26 cellular contexts compared by ENCODE assay signal in genomic region chr1:145688924-145689323, GRCh38. TPM values are rescaled to one million over a fixed set of nuclear protein-coding genes. Genes with fewer than 3 reads are reported as not detected.
A peak's percentile ranks its signal among the peaks of the same experiment; 100 is the strongest.
DNase-seq lines count a peak whose midpoint lies in the region; ATAC-seq and TF ChIP-seq lines count a peak whose summit lies in the region.
"Had no signal": no experiment of that assay in that cellular context is flagged by ENCODE, and none has a peak within 500 bp of the region (broad histone marks: within the 10 kb centered on the region; RNA-seq: fewer than 3 reads in every experiment).

No MANE protein-coding gene starts in this region.

- H3K27me3 ChIP-seq in CD8-positive, alpha-beta T cell (ENCODE audit: insufficient read depth, low read length) = no peaks in the 10 kb centered on the region
- H3K27me3 ChIP-seq in adrenal gland (no peaks in the 10 kb centered on the region), psoas muscle (ENCODE audit: insufficient read depth in 3 of 3, low read length in 2 of 3) (no peaks in the 10 kb centered on the region)
- H3K27me3 ChIP-seq: SJSA1 had no signal

- DNase-seq in activated CD8-positive, alpha-beta memory T cell treated with anti-CD3 and anti-CD28 coated beads, Interleukin-2, amount 10 ng/mL, durations not matched to agents 7 days and 5 days = no peak
- no peak for DNase-seq in activated CD8-positive, alpha-beta memory T cell treated with anti-CD3 and anti-CD28 coated beads, Interleukin-2, amount 50 U/mL, for 48 hours
- no peak for DNase-seq in CD8-positive, alpha-beta T cell
- DNase-seq in T-helper 17 cell (no peak), natural killer cell (no peak), adrenal gland (no peak), psoas muscle (no peak)
- DNase-seq: Caco-2, GOT3, HCEC 1CT, Karpas-422, NCI-H1092, NCI-H1436, NCI-H187, NCI-H2081 treated with DMSO at 0.1 percent for 48 hours, NCI-H2171, NCI-H226, NCI-H510A treated with DMSO at 0.1 percent for 48 hours, NCI-H748 treated with DMSO at 0.1 percent for 48 hours, PC-3, Right ventricle myocardium superior had no signal

- CTCF ChIA-PET in activated CD8-positive, alpha-beta memory T cell treated with anti-CD3 and anti-CD28 coated beads, Interleukin-2, amount 10 ng/mL, durations not matched to agents 7 days and 5 days (lab: Charles Lee) = interaction anchor here (1.2 to 2.5 kb wide), 4 partner anchors 14 to 157 kb away, joined by 3 to 15 read pairs (median 4); partner anchors contain the start of genes CD160 and NUDT17
- CTCF ChIA-PET in CD8-positive, alpha-beta T cell (lab: Charles Lee) = interaction anchor here (1.1 kb wide), 1 partner anchor 32 kb away, joined by 3 read pairs; no protein-coding TSS in a partner anchor

- H3K36me3 Mint-ChIP-seq in activated CD8-positive, alpha-beta memory T cell treated with anti-CD3 and anti-CD28 coated beads, Interleukin-2, amount 10 ng/mL, durations not matched to agents 7 days and 5 days = peaks cover 5% of the 10 kb centered on the region
- no peaks in the 10 kb centered on the region for H3K36me3 Mint-ChIP-seq in CD8-positive, alpha-beta T cell
- H3K36me3 Mint-ChIP-seq in T-helper 17 cell (ENCODE audit: low read depth) (no peaks in the 10 kb centered on the region), natural killer cell (no peaks in the 10 kb centered on the region)

- no peak for TF ChIP-seq POLR2A in adrenal gland (IDR thresholded peaks at IDR 0.05)

- no peak overlapping the region for H3K4me3 Mint-ChIP-seq in activated CD8-positive, alpha-beta memory T cell treated with anti-CD3 and anti-CD28 coated beads, Interleukin-2, amount 10 ng/mL, durations not matched to agents 7 days and 5 days
- no peak overlapping the region for H3K4me3 Mint-ChIP-seq in CD8-positive, alpha-beta T cell
- no peak overlapping the region for H3K4me3 Mint-ChIP-seq in T-helper 17 cell
- peak overlapping the region; percentile 78 for H3K4me3 Mint-ChIP-seq in natural killer cell

- intact Hi-C loops in CD8-positive, alpha-beta T cell (cut with DNase I, micrococcal nuclease) = no loop called here
- intact Hi-C loops in natural killer cell (cut with micrococcal nuclease) = no loop called here
- intact Hi-C loops in adrenal gland (cut with DNase I) = no loop called here
- intact Hi-C loops in psoas muscle (cut with DNase I) = no loop called here

- H3K36me3 ChIP-seq in CD8-positive, alpha-beta T cell (ENCODE audit: insufficient read depth, low read length) = no peaks in the 10 kb centered on the region
- H3K36me3 ChIP-seq in adrenal gland (replicated peaks in 1 of 2) = no peaks in the 10 kb centered on the region
- no peaks in the 10 kb centered on the region for H3K36me3 ChIP-seq in psoas muscle (ENCODE audit: insufficient read depth in 1 of 2, low read depth in 1 of 2)
- H3K36me3 ChIP-seq: SJSA1 had no signal

- H3K9me3 Mint-ChIP-seq in activated CD8-positive, alpha-beta memory T cell treated with anti-CD3 and anti-CD28 coated beads, Interleukin-2, amount 10 ng/mL, durations not matched to agents 7 days and 5 days (ENCODE audit: low read depth) = no peaks in the 10 kb centered on the region
- H3K9me3 Mint-ChIP-seq in CD8-positive, alpha-beta T cell = no peaks in the 10 kb centered on the region
- H3K9me3 Mint-ChIP-seq in natural killer cell = no peaks in the 10 kb centered on the region
- H3K9me3 Mint-ChIP-seq: IgD-negative memory B cell had no signal

- WGBS in adrenal gland, 4 donors = 88 to 100% (median 92%) methylated on average over 2 to 6 of the region's 6 CpGs
- whole genome bisulfite sequencing in psoas muscle, 3 donors = 93 to 95% (median 94%) methylated on average over 6 of the region's 6 CpGs

- no peak for ATAC-seq in activated CD8-positive, alpha-beta memory T cell treated with anti-CD3 and anti-CD28 coated beads, Interleukin-2, amount 10 ng/mL, durations not matched to agents 7 days and 5 days
- ATAC-seq in CD8-positive, alpha-beta T cell = no peak
- ATAC-seq in T-helper 17 cell = no peak
- ATAC-seq in natural killer cell = no peak
- ATAC-seq in psoas muscle = no peak
- ATAC-seq in HG03565 (IDR thresholded peaks at IDR 0.05; ENCODE audit: unreplicated experiment) = no peak
- ATAC-seq: PC-3 had no signal

- no peak overlapping the region for H3K27ac ChIP-seq in CD8-positive, alpha-beta T cell (ENCODE audit: low read depth, low read length)
- H3K27ac ChIP-seq in adrenal gland (no peak overlapping the region), psoas muscle (no peak overlapping the region)
- H3K27ac ChIP-seq: SJSA1 had no signal

- POLR2A ChIA-PET in CD8-positive, alpha-beta T cell (lab: Charles Lee) = no interaction called here

- H3K9me3 ChIP-seq in CD8-positive, alpha-beta T cell (ENCODE audit: low read length) = no peaks in the 10 kb centered on the region
- H3K9me3 ChIP-seq in T-helper 17 cell (ENCODE audit: control insufficient read depth, low read length, poor library complexity, severe bottlenecking) (no peaks in the 10 kb centered on the region), adrenal gland (replicated peaks in 1 of 3) (no peaks in the 10 kb centered on the region), psoas muscle (no peaks in the 10 kb centered on the region)
- H3K9me3 ChIP-seq: Caco-2, SJSA1 had no signal

- H3K27ac Mint-ChIP-seq in activated CD8-positive, alpha-beta memory T cell treated with anti-CD3 and anti-CD28 coated beads, Interleukin-2, amount 10 ng/mL, durations not matched to agents 7 days and 5 days = peak overlapping the region; percentile 83
- H3K27ac Mint-ChIP-seq in CD8-positive, alpha-beta T cell = peak overlapping the region; percentile 25
- H3K27ac Mint-ChIP-seq in T-helper 17 cell (peak overlapping the region; percentile 89), natural killer cell (peak overlapping the region; percentile 82 to 91)
- H3K27ac Mint-ChIP-seq: IgD-negative memory B cell had no signal

- TF ChIP-seq CTCF in CD8-positive, alpha-beta T cell (IDR thresholded peaks at IDR 0.05) = no peak
- TF ChIP-seq CTCF in natural killer cell (IDR thresholded peaks at IDR 0.05) (no peak), adrenal gland (IDR thresholded peaks at IDR 0.05) (no peak), psoas muscle (IDR thresholded peaks at IDR 0.05) (no peak)

- no peaks in the 10 kb centered on the region for H3K27me3 Mint-ChIP-seq in activated CD8-positive, alpha-beta memory T cell treated with anti-CD3 and anti-CD28 coated beads, Interleukin-2, amount 10 ng/mL, durations not matched to agents 7 days and 5 days
- no peaks in the 10 kb centered on the region for H3K27me3 Mint-ChIP-seq in CD8-positive, alpha-beta T cell (ENCODE audit: low read depth)
- H3K27me3 Mint-ChIP-seq in T-helper 17 cell (no peaks in the 10 kb centered on the region), natural killer cell (ENCODE audit: low read depth in 2 of 2) (no peaks in the 10 kb centered on the region)
- H3K27me3 Mint-ChIP-seq: IgD-negative memory B cell had no signal

- H3K4me3 ChIP-seq in CD8-positive, alpha-beta T cell (ENCODE audit: low read depth, low read length) = no peak overlapping the region
- H3K4me3 ChIP-seq in adrenal gland (no peak overlapping the region), psoas muscle (no peak overlapping the region)
- H3K4me3 ChIP-seq: SJSA1 had no signal

- H3K4me1 Mint-ChIP-seq in activated CD8-positive, alpha-beta memory T cell treated with anti-CD3 and anti-CD28 coated beads, Interleukin-2, amount 10 ng/mL, durations not matched to agents 7 days and 5 days = peaks cover 31% of the 10 kb centered on the region
- H3K4me1 Mint-ChIP-seq in CD8-positive, alpha-beta T cell (ENCODE audit: low read depth) = peaks cover 29% of the 10 kb centered on the region
- H3K4me1 Mint-ChIP-seq in T-helper 17 cell = peaks cover 18% of the 10 kb centered on the region
- H3K4me1 Mint-ChIP-seq in natural killer cell = peaks cover 46 to 47% of the 10 kb centered on the region in 2 donors

- peaks cover 30% of the 10 kb centered on the region for H3K4me1 ChIP-seq in CD8-positive, alpha-beta T cell (ENCODE audit: insufficient read depth, low read length)
- peaks cover 22 to 28% of the 10 kb centered on the region in 2 donors for H3K4me1 ChIP-seq in adrenal gland (replicated peaks in 1 of 2)
- H3K4me1 ChIP-seq in psoas muscle = no peaks in the 10 kb centered on the region

RNA-seq across cellular contexts. Expression of gene PDZK1, which starts 18.2 kb away (rescaled TPM):
- total RNA-seq in activated CD8-positive, alpha-beta memory T cell treated with anti-CD3 and anti-CD28 coated beads, Interleukin-2, amount 10 ng/mL, durations not matched to agents 7 days and 5 days = under 1 TPM in 1 of 2 experiments, not detected in 1; 0.12 TPM
- under 1 TPM in 1 of 2 experiments, not detected in 1; 0.16 TPM for total RNA-seq in CD8-positive, alpha-beta T cell
- total RNA-seq in T-helper 17 cell (under 1 TPM in 1 of 2 donors, not detected in 1; 0.55 TPM), natural killer cell (1 to 10 TPM in 2 of 3 donors, under 1 TPM in 1; 0.96 to 2.9 (median 1.4) TPM), adrenal gland (1 to 10 TPM; 1.8 to 7.5 (median 3.6) TPM), psoas muscle (under 1 TPM in 2 of 4 donors, not detected in 2; 0.36 to 0.52 TPM)
- polyA plus RNA-seq in adrenal gland (1 to 10 TPM; 3.4 to 3.9 (median 3.5) TPM), psoas muscle (1 to 10 TPM in 1 of 3 donors, under 1 TPM in 1, not detected in 1; 0.15 to 1.6 TPM)
- total RNA-seq: Right ventricle myocardium superior had no signal

RNA-seq across cellular contexts. Expression of gene CD160, which starts 30.4 kb away (rescaled TPM):
- 1 to 10 TPM; 3.9 to 5.4 TPM for total RNA-seq in activated CD8-positive, alpha-beta memory T cell treated with anti-CD3 and anti-CD28 coated beads, Interleukin-2, amount 10 ng/mL, durations not matched to agents 7 days and 5 days
- total RNA-seq in CD8-positive, alpha-beta T cell = 1 to 10 TPM; 3.2 to 3.6 TPM
- under 1 TPM in 1 of 2 donors, not detected in 1; 0.20 TPM for total RNA-seq in T-helper 17 cell
- total RNA-seq in natural killer cell = 100 to 1,000 TPM in 1 of 3 donors, 10 to 100 TPM in 2; 77.7 to 150 (median 83.4) TPM
- under 1 TPM in 1 of 8 donors, not detected in 7; 0.21 TPM for total RNA-seq in adrenal gland
- polyA plus RNA-seq in adrenal gland = under 1 TPM; 0.10 to 0.48 (median 0.35) TPM
- not detected for total RNA-seq in psoas muscle
- under 1 TPM in 1 of 3 donors, not detected in 2; 0.03 TPM for polyA plus RNA-seq in psoas muscle
- total RNA-seq: A172, PC-3, Right ventricle myocardium superior had no signal
- polyA plus RNA-seq: BJ had no signal

Comparison
In these comparisons a context has a peak if more than half of its experiments do, and no peak if none do; other contexts are left out.
1. H3K27ac Mint-ChIP-seq: peak in every context shown above with its lines; median percentile 89 in T-helper 17 cell; 86 in natural killer cell; 83 in activated CD8-positive, alpha-beta memory T cell treated with anti-CD3 and anti-CD28 coated beads, Interleukin-2, amount 10 ng/mL, durations not matched to agents 7 days and 5 days; 25 in CD8-positive, alpha-beta T cell.
2. RNA of gene CD160, which starts 30.4 kb away (total RNA-seq): 77.7 to 150 TPM in natural killer cell; 3.9 to 5.4 TPM in activated CD8-positive, alpha-beta memory T cell treated with anti-CD3 and anti-CD28 coated beads, Interleukin-2, amount 10 ng/mL, durations not matched to agents 7 days and 5 days, 3.2 to 3.6 TPM in CD8-positive, alpha-beta T cell, 0.20 TPM in T-helper 17 cell, 0.21 TPM in adrenal gland and not detected in psoas muscle; every median in the first group is over 10 times any median in the second.